ENCODE assay signal across 2 cellular contexts in the genomic region with DNA sequence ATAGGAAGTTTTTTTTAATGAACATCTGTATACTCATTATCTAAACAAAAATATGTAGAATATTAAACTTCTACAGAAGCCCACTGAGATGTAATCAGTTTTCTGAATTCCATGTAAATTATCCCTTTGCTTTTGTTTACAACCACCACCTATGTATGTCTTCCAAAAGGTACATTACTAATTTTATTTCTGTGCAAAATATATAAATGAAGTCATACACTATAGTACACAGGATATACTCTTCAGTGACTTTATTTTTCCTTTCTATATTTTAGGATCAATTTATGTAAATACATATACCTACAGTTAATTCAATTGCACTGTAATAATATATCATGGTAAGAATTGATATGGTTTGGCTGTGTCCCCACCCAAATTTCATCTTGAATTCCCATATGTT.
TF ChIP-seq lines count a peak whose summit lies in the region.

No MANE protein-coding gene starts in this region.

TF ChIP-seq in HepG2, 621 proteins besides CTCF, POLR2A, EP300 and RAD21 (continued from another document):
- TF ChIP-seq HINFP (CRISPR knock-in tag; IDR thresholded peaks at IDR 0.05; ENCODE audit: low read depth), result no peak

TF ChIP-seq in GM12878, 131 proteins besides CTCF, POLR2A, EP300 and RAD21 (continued from another document):
- TF ChIP-seq MEF2B (IDR thresholded peaks at IDR 0.05; ENCODE audit: partially characterized antibody, poor library complexity, severe bottlenecking), result no peak
- no peak for TF ChIP-seq SMAD5 (IDR thresholded peaks at IDR 0.05; ENCODE audit: low read depth)
- TF ChIP-seq ZNF592 (IDR thresholded peaks at IDR 0.05), result no peak
- TF ChIP-seq SUPT20H (IDR thresholded peaks at IDR 0.05; ENCODE audit: borderline replicate concordance, control insufficient read depth, low read depth, low read length), result no peak
- no peak for TF ChIP-seq NRF1 (conservative IDR thresholded peaks at IDR 0.05; ENCODE audit: low read depth, low read length)
- TF ChIP-seq KDM1A (IDR thresholded peaks at IDR 0.05; ENCODE audit: borderline replicate concordance), result no peak
